ENCODE assay signal across 7 cellular contexts in the genomic region with DNA sequence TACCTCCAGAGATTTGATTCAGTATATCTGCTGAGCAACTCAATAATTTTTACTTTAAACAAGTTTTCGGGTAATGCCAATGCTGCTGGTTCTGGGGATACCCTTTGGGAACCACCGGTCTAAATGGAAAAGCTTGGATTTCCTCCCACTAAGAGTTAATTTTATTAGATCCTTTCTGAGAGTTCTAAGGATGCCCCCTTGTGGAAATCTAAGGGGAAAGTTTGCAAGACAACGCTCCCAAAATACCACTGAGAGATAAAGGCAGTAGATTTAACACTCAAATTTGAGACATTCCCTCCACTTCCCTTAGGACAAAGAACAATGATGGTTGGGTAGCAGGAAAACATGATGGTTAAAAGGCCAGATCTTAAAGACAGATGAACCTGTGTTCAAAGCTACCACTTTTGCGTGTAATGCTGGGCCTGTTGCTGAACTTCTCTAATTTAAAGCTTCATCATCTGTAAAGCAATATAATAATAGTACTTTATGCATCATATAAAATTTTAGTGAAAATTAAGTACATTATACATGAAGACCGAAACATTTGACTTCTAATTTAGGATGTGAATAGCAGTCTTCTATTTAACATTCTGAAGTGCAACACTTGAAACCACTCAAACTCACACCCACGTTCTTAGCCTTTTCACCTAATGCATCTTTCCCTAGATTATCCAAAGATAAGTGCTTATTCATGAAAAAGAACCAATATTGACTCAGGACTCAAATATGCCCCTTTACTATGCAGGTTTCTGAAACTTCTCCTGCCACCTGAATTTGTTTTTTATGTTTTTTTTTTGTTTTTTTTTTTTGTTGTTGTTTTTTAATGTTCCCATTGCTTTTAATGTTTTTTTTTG.
DNase-seq lines count a peak whose midpoint lies in the region; ATAC-seq and TF ChIP-seq lines count a peak whose summit lies in the region.

No MANE protein-coding gene starts in this region.

- H3K9me2 ChIP-seq in GM23248 (ENCODE audit: insufficient read depth), result no peaks in the 10 kb centered on the region

- in situ Hi-C loops in GM23248 (cut with MboI), result loop anchor here (25.0 kb wide), 2 partner anchors 549 to 1274 kb away; no protein-coding TSS in a partner anchor

- no peak for ATAC-seq in GM18498 (IDR thresholded peaks at IDR 0.05; ENCODE audit: unreplicated experiment)

- WGBS in GM23248 (ENCODE audit: low coverage in 1 of 2, low lambda C conversion rate in 2 of 2, missing lambda C conversion rate in 2 of 2), 2 experiments, result 29 to 31% methylated on average over 6 of the region's 6 CpGs

- no peak overlapping the region for H3K4me2 ChIP-seq in GM23248 (ENCODE audit: unreplicated experiment)
- no peak overlapping the region for H3K4me2 ChIP-seq in osteoblast (ENCODE audit: insufficient read depth, low read length)

- no peaks in the 10 kb centered on the region for H3F3A ChIP-seq in GM23248 (ENCODE audit: insufficient read depth)

- peak; percentile 72 for TF ChIP-seq CTCF in choroid plexus epithelial cell (conservative IDR thresholded peaks at IDR 0.05; ENCODE audit: low read depth, low read length)
- TF ChIP-seq CTCF in osteoblast (IDR thresholded peaks at IDR 0.05; ENCODE audit: extremely low read depth, low read depth, low read length), result peak; percentile 40

- no peaks in the 10 kb centered on the region for H4K20me1 ChIP-seq in GM23248 (ENCODE audit: insufficient read depth)
- no peaks in the 10 kb centered on the region for H4K20me1 ChIP-seq in osteoblast (ENCODE audit: insufficient read depth, low read length)

- no peak overlapping the region for H3K4me3 ChIP-seq in GM23248
- no peak overlapping the region for H3K4me3 ChIP-seq in choroid plexus epithelial cell (ENCODE audit: low read depth, low read length)
- no peak overlapping the region for H3K4me3 ChIP-seq in osteoblast (ENCODE audit: insufficient read depth, low read length)

- no peak overlapping the region for H2AFZ ChIP-seq in GM23248
- H2AFZ ChIP-seq in osteoblast (ENCODE audit: low read length), result no peak overlapping the region

- DNase-seq in GM23248 (peak; percentile 65), NCI-H345 (lab: John Stamatoyannopoulos, UW) (peak; percentile 88), choroid plexus epithelial cell (ENCODE audit: low read depth) (peak; percentile 74), osteoblast (ENCODE audit: insufficient read length, low spot score, missing footprints) (no peak), AML-193 (lab: John Stamatoyannopoulos, UW) (no peak)
- DNase-seq in activated CD8-positive, alpha-beta memory T cell treated with anti-CD3 and anti-CD28 coated beads, Interleukin-2, amount 50 U/mL, for 4 hours, result no peak

- H3K4me1 ChIP-seq in GM23248 (ENCODE audit: insufficient read depth), result no peaks in the 10 kb centered on the region
- no peaks in the 10 kb centered on the region for H3K4me1 ChIP-seq in osteoblast (ENCODE audit: insufficient read depth, low read length)

- H3K79me2 ChIP-seq in GM23248 (ENCODE audit: insufficient read depth) (no peaks in the 10 kb centered on the region), osteoblast (ENCODE audit: insufficient read depth, low read length) (no peaks in the 10 kb centered on the region)

- H3K27ac ChIP-seq in GM23248 (no peak overlapping the region), osteoblast (ENCODE audit: low read depth, low read length) (no peak overlapping the region)

- no peaks in the 10 kb centered on the region for H3K27me3 ChIP-seq in GM23248 (replicated peaks; ENCODE audit: insufficient read depth)
- H3K27me3 ChIP-seq in osteoblast (ENCODE audit: insufficient read depth, low read length), result no peaks in the 10 kb centered on the region

- H3K9me3 ChIP-seq in GM23248 (ENCODE audit: low read depth), result no peaks in the 10 kb centered on the region
- H3K9me3 ChIP-seq in osteoblast (ENCODE audit: low read depth, low read length), result no peaks in the 10 kb centered on the region

- no peaks in the 10 kb centered on the region for H3K36me3 ChIP-seq in GM23248 (ENCODE audit: low read depth)
- no peaks in the 10 kb centered on the region for H3K36me3 ChIP-seq in osteoblast (ENCODE audit: insufficient read depth, low read length)

- H3K9ac ChIP-seq in GM23248, result no peak overlapping the region

Comparison
In these comparisons a context has a peak if more than half of its experiments do, and no peak if none do; other contexts are left out.
1. DNase-seq: peak in GM23248 (single experiment), NCI-H345 (single experiment) and choroid plexus epithelial cell (single experiment); none in osteoblast (single experiment), AML-193 (0 of 2) and activated CD8-positive, alpha-beta memory T cell treated with anti-CD3 and anti-CD28 coated beads, Interleukin-2, amount 50 U/mL, for 4 hours (single experiment).